21 cellular contexts compared by ENCODE assay signal in genomic region chr22:21972806-21973205, GRCh38.
"Had no signal": no experiment of that assay in that cellular context is flagged by ENCODE, and none has a peak within 500 bp of the region (broad histone marks: within the 10 kb centered on the region; RNA-seq: fewer than 3 reads in every experiment).

No MANE protein-coding gene starts in this region.

- H3K4me1 Mint-ChIP-seq: activated CD4-positive, alpha-beta memory T cell treated with anti-CD3 and anti-CD28 coated beads, Interleukin-2, amount 10 ng/mL, durations not matched to agents 7 days and 5 days; activated CD4-positive, alpha-beta T cell treated with anti-CD3 and anti-CD28 coated beads, Interleukin-2, amount 10 ng/mL, durations not matched to agents 7 days and 5 days; activated CD8-positive, alpha-beta memory T cell treated with anti-CD3 and anti-CD28 coated beads, Interleukin-2, amount 10 ng/mL, durations not matched to agents 7 days and 5 days; activated naive CD4-positive, alpha-beta T cell treated with anti-CD3 and anti-CD28 coated beads, Interleukin-2, amount 10 ng/mL, durations not matched to agents 7 days and 5 days; brain had no signal

- H3K9me3 Mint-ChIP-seq: activated B cell treated with CpG ODN at 0.5 μM for 24 hours; activated CD4-positive, alpha-beta memory T cell treated with anti-CD3 and anti-CD28 coated beads, Interleukin-2, amount 10 ng/mL, durations not matched to agents 7 days and 5 days; activated CD4-positive, alpha-beta T cell treated with anti-CD3 and anti-CD28 coated beads, Interleukin-2, amount 10 ng/mL, durations not matched to agents 7 days and 5 days; activated naive CD4-positive, alpha-beta T cell treated with anti-CD3 and anti-CD28 coated beads, Interleukin-2, amount 10 ng/mL, durations not matched to agents 7 days and 5 days; activated naive CD4-positive, alpha-beta T cell treated with anti-CD3 and anti-CD28 coated beads, Interleukin-2, amount 50 U/mL, for 24 hours; activated T-cell treated with anti-CD3 and anti-CD28 coated beads, Interleukin-2, amount 50 U/mL, for 24 hours; activated T-helper 2 cell treated with anti-CD3 and anti-CD28 coated beads, Interferon-gamma antibody, Interleukin-2, Interleukin-4, amounts not matched to agents 10 μg/mL and 5 μg/mL and 100 μg/mL, durations not matched to agents 14 hours and 24 hours and 36 hours; brain; central memory CD8-positive, alpha-beta T cell; T-helper 1 cell treated with Interleukin-12 subunit alpha and Interleukin-12 subunit beta and Interleukin-4 antibody, amounts not matched to agents 30 μg/mL and 1 μg/mL, for 36 hours; T-helper 2 cell treated with Interferon-gamma antibody and Interleukin-4, amounts not matched to agents 5 μg/mL and 100 μg/mL, for 36 hours had no signal

- H3K27me3 ChIP-seq: ascending aorta, cardiac muscle cell had no signal

- H3K27me3 Mint-ChIP-seq: activated B cell treated with CpG ODN at 0.5 μM for 24 hours; activated CD4-positive, alpha-beta memory T cell treated with anti-CD3 and anti-CD28 coated beads, Interleukin-2, amount 10 ng/mL, durations not matched to agents 7 days and 5 days; activated CD4-positive, alpha-beta T cell treated with anti-CD3 and anti-CD28 coated beads, Interleukin-2, amount 10 ng/mL, durations not matched to agents 7 days and 5 days; activated CD8-positive, alpha-beta memory T cell treated with anti-CD3 and anti-CD28 coated beads, Interleukin-2, amount 10 ng/mL, durations not matched to agents 7 days and 5 days; activated naive CD4-positive, alpha-beta T cell treated with anti-CD3 and anti-CD28 coated beads, Interleukin-2, amount 10 ng/mL, durations not matched to agents 7 days and 5 days; activated naive CD4-positive, alpha-beta T cell treated with anti-CD3 and anti-CD28 coated beads, Interleukin-2, amount 50 U/mL, for 24 hours; activated naive CD8-positive, alpha-beta T cell; activated T-cell treated with anti-CD3 and anti-CD28 coated beads, Interleukin-2, amount 50 U/mL, for 24 hours; brain; central memory CD8-positive, alpha-beta T cell had no signal

- H3K27ac Mint-ChIP-seq: activated B cell treated with CpG ODN at 0.5 μM for 24 hours; activated CD4-positive, alpha-beta memory T cell treated with anti-CD3 and anti-CD28 coated beads, Interleukin-2, amount 10 ng/mL, durations not matched to agents 7 days and 5 days; activated CD4-positive, alpha-beta T cell treated with anti-CD3 and anti-CD28 coated beads, Interleukin-2, amount 10 ng/mL, durations not matched to agents 7 days and 5 days; activated CD8-positive, alpha-beta memory T cell treated with anti-CD3 and anti-CD28 coated beads, Interleukin-2, amount 10 ng/mL, durations not matched to agents 7 days and 5 days; activated CD8-positive, alpha-beta T cell treated with anti-CD3 and anti-CD28 coated beads, Interleukin-2, amount 10 ng/mL, durations not matched to agents 7 days and 5 days; activated naive CD4-positive, alpha-beta T cell treated with anti-CD3 and anti-CD28 coated beads, Interleukin-2, amount 10 ng/mL, durations not matched to agents 7 days and 5 days; activated naive CD4-positive, alpha-beta T cell treated with anti-CD3 and anti-CD28 coated beads, Interleukin-2, amount 50 U/mL, for 24 hours; activated naive CD8-positive, alpha-beta T cell; activated T-cell treated with anti-CD3 and anti-CD28 coated beads, Interleukin-2, amount 50 U/mL, for 24 hours; activated T-helper 2 cell treated with anti-CD3 and anti-CD28 coated beads, Interferon-gamma antibody, Interleukin-2, Interleukin-4, amounts not matched to agents 10 μg/mL and 5 μg/mL and 100 μg/mL, durations not matched to agents 14 hours and 24 hours and 36 hours; brain; T-helper 1 cell treated with Interleukin-12 subunit alpha and Interleukin-12 subunit beta and Interleukin-4 antibody, amounts not matched to agents 30 μg/mL and 1 μg/mL, for 36 hours; T-helper 2 cell treated with Interferon-gamma antibody and Interleukin-4, amounts not matched to agents 5 μg/mL and 100 μg/mL, for 36 hours had no signal

- H3K4me1 ChIP-seq: ascending aorta had no signal

- H3K27ac ChIP-seq: ascending aorta, cardiac muscle cell, VCaP had no signal

- DNase-seq: activated effector memory CD4-positive, alpha-beta T cell treated with Interleukin-2 at 50 U/mL for 16 hours; cerebellar nuclear complex had no signal

- H3K4me3 Mint-ChIP-seq: activated B cell treated with CpG ODN at 0.5 μM for 24 hours; activated CD4-positive, alpha-beta memory T cell treated with anti-CD3 and anti-CD28 coated beads, Interleukin-2, amount 10 ng/mL, durations not matched to agents 7 days and 5 days; activated CD4-positive, alpha-beta T cell treated with anti-CD3 and anti-CD28 coated beads, Interleukin-2, amount 10 ng/mL, durations not matched to agents 7 days and 5 days; activated CD8-positive, alpha-beta memory T cell treated with anti-CD3 and anti-CD28 coated beads, Interleukin-2, amount 10 ng/mL, durations not matched to agents 7 days and 5 days; activated CD8-positive, alpha-beta T cell treated with anti-CD3 and anti-CD28 coated beads, Interleukin-2, amount 10 ng/mL, durations not matched to agents 7 days and 5 days; activated naive CD4-positive, alpha-beta T cell treated with anti-CD3 and anti-CD28 coated beads, Interleukin-2, amount 10 ng/mL, durations not matched to agents 7 days and 5 days; activated naive CD4-positive, alpha-beta T cell treated with anti-CD3 and anti-CD28 coated beads, Interleukin-2, amount 50 U/mL, for 24 hours; activated naive CD8-positive, alpha-beta T cell; activated T-cell treated with anti-CD3 and anti-CD28 coated beads, Interleukin-2, amount 50 U/mL, for 24 hours; brain; central memory CD8-positive, alpha-beta T cell; T-helper 1 cell treated with Interleukin-12 subunit alpha and Interleukin-12 subunit beta and Interleukin-4 antibody, amounts not matched to agents 30 μg/mL and 1 μg/mL, for 36 hours; T-helper 2 cell treated with Interferon-gamma antibody and Interleukin-4, amounts not matched to agents 5 μg/mL and 100 μg/mL, for 36 hours had no signal

- FAIRE-seq: bronchial epithelial cell, TTC549 had no signal

- H3K4me3 ChIP-seq: ascending aorta, cardiac muscle cell had no signal

- H3K9me3 ChIP-seq: ascending aorta had no signal

- H3K36me3 Mint-ChIP-seq: activated naive CD8-positive, alpha-beta T cell had no signal
